ENCODE assay signal across 14 cellular contexts in the genomic region with DNA sequence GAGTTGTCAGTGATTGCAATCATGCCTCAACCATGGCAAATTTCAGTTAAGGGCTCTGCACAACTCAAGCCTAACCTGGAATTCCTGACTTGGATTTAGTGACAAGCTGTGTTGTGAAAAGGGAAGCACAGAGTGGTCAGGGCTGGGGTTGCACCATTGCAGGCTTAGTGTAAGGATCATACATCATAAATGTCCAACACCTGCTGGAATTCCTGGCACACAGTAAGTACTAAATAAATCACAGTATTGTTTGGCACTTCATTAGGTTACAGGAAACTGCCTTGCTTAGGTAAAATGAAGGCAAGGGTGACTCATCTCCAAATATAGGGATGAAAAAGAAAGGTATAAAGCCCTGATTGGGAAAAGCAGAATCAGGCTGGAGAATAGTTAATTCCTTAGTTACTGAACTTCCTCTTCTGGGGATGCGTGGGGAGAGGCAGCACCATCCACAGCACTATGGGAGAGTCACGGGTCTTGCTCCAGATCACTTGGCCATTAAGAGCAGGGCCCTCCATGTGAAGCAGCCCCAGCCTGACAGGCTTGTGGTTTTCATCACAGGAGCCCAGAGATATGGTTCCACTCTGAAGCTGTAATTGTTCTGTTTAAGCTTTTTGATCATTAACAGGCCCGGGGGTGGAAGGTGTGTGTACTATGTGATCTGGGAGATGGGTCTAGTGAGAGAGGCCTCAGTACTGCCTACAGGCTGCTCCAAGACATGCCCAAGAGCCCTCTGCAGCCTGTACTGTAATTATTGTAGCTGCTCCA. TPM values are rescaled to one million over a fixed set of nuclear protein-coding genes. Genes with fewer than 3 reads are reported as not detected.
"Had no signal": no experiment of that assay in that cellular context is flagged by ENCODE, and none has a peak within 500 bp of the region (broad histone marks: within the 10 kb centered on the region; RNA-seq: fewer than 3 reads in every experiment).

No MANE protein-coding gene starts in this region.

- H3K4me3 Mint-ChIP-seq: activated CD4-positive, alpha-beta T cell treated with anti-CD3 and anti-CD28 coated beads, Interleukin-2, amount 10 ng/mL, durations not matched to agents 7 days and 5 days; activated naive CD4-positive, alpha-beta T cell treated with anti-CD3 and anti-CD28 coated beads, Interleukin-2, amount 50 U/mL, for 24 hours; central memory CD8-positive, alpha-beta T cell; WTC11 had no signal

- H3K27ac Mint-ChIP-seq: activated CD4-positive, alpha-beta T cell treated with anti-CD3 and anti-CD28 coated beads, Interleukin-2, amount 10 ng/mL, durations not matched to agents 7 days and 5 days; activated naive CD4-positive, alpha-beta T cell treated with anti-CD3 and anti-CD28 coated beads, Interleukin-2, amount 50 U/mL, for 24 hours; activated T-helper 2 cell treated with anti-CD3 and anti-CD28 coated beads, Interferon-gamma antibody, Interleukin-2, Interleukin-4, amounts not matched to agents 10 μg/mL and 5 μg/mL and 100 μg/mL, durations not matched to agents 14 hours and 24 hours and 36 hours had no signal

- FAIRE-seq: pancreas had no signal

- H3K4me3 ChIP-seq: gastroesophageal sphincter, hepatocyte, pancreas, skin epidermis, stomach, thoracic aorta had no signal

- H3K36me3 Mint-ChIP-seq: activated naive CD4-positive, alpha-beta T cell treated with anti-CD3 and anti-CD28 coated beads, Interleukin-2, amount 50 U/mL, for 24 hours; WTC11 had no signal

- H3K4me1 Mint-ChIP-seq: activated CD4-positive, alpha-beta T cell treated with anti-CD3 and anti-CD28 coated beads, Interleukin-2, amount 10 ng/mL, durations not matched to agents 7 days and 5 days; activated naive CD4-positive, alpha-beta T cell treated with anti-CD3 and anti-CD28 coated beads, Interleukin-2, amount 50 U/mL, for 24 hours; central memory CD8-positive, alpha-beta T cell; WTC11 had no signal

- H3K27ac ChIP-seq: gastroesophageal sphincter, hepatocyte, pancreas, skin epidermis, stomach, thoracic aorta had no signal

- H3K4me1 ChIP-seq: gastroesophageal sphincter, pancreas, stomach had no signal

- ATAC-seq: gastroesophageal sphincter, pancreas, WTC11 had no signal

- H3K27me3 ChIP-seq: pancreas had no signal

- H3K36me3 ChIP-seq: gastroesophageal sphincter, pancreas, stomach, thoracic aorta had no signal

- H3K9me3 Mint-ChIP-seq: activated CD4-positive, alpha-beta T cell treated with anti-CD3 and anti-CD28 coated beads, Interleukin-2, amount 10 ng/mL, durations not matched to agents 7 days and 5 days; activated naive CD4-positive, alpha-beta T cell treated with anti-CD3 and anti-CD28 coated beads, Interleukin-2, amount 50 U/mL, for 24 hours; activated T-helper 2 cell treated with anti-CD3 and anti-CD28 coated beads, Interferon-gamma antibody, Interleukin-2, Interleukin-4, amounts not matched to agents 10 μg/mL and 5 μg/mL and 100 μg/mL, durations not matched to agents 14 hours and 24 hours and 36 hours; central memory CD8-positive, alpha-beta T cell; WTC11 had no signal

- DNase-seq: activated CD4-positive, alpha-beta T cell treated with anti-CD3 and anti-CD28 coated beads, Interleukin-2, amount 10 ng/mL, durations not matched to agents 7 days and 5 days; cortex of kidney; effector CD8-positive, alpha-beta T cell; pancreas; retina; stomach had no signal

- H3K9me3 ChIP-seq: gastroesophageal sphincter, pancreas, stomach, thoracic aorta had no signal

RNA-seq across cellular contexts. Expression of a gene that starts 39.7 kb away (rescaled TPM):
- total RNA-seq: activated CD4-positive, alpha-beta T cell treated with anti-CD3 and anti-CD28 coated beads, Interleukin-2, amount 10 ng/mL, durations not matched to agents 7 days and 5 days had no signal
